16 cellular contexts compared by ENCODE assay signal in the genomic region with DNA sequence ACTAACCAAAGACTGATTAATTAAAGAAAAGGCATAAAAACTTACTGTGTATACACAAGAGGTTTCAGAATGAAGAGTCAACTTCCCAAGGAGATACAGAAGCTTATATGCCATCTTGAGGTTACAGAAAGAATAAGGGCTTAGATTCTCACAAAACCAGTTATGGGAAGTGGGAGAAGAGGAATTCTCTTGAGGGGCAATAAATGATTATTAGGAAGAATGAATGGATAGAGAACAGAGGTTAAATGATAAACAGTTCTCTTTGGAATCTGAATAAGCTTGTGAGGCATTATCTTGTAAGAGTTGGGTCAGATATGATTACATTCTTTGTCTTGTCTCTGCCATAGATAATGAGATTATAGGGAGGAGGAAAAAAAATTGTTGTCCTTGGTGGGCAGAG.
DNase-seq lines count a peak whose midpoint lies in the region; ATAC-seq and TF ChIP-seq lines count a peak whose summit lies in the region.
"Had no signal": no experiment of that assay in that cellular context is flagged by ENCODE, and none has a peak within 500 bp of the region (broad histone marks: within the 10 kb centered on the region; RNA-seq: fewer than 3 reads in every experiment).

No MANE protein-coding gene starts in this region.

- no peaks in the 10 kb centered on the region for H3K27me3 ChIP-seq in GM23338 (ENCODE audit: insufficient read depth)
- H3K27me3 ChIP-seq: BLaER1 treated with 17β-estradiol and CSF1 and Interleukin-3, amounts not matched to agents 10 nM and 100 nM had no signal

- no peak for DNase-seq in GM23338 (ENCODE audit: low spot score)
- peak; percentile 84 for DNase-seq in foreskin melanocyte
- no peak for DNase-seq in activated CD8-positive, alpha-beta memory T cell treated with anti-CD3 and anti-CD28 coated beads, Interleukin-2, amount 50 U/mL, for 48 hours
- no peak for DNase-seq in NCI-H2029 (lab: John Stamatoyannopoulos, UW)
- DNase-seq in stimulated activated naive CD8-positive, alpha-beta T cell treated with anti-CD3 and anti-CD28 coated beads, Interleukin-15, amount 100 ng/mL, for 72 hours: no peak
- DNase-seq: 8988T; AML-193; Caco-2; Calu3; CD4-positive, alpha-beta T cell; CD8-positive, alpha-beta T cell; DMS79 treated with DMSO at 0.1 percent for 48 hours; GF-D8 had no signal

- H3K4me1 Mint-ChIP-seq in GM23338: peaks cover 23% of the 10 kb centered on the region
- H3K4me1 Mint-ChIP-seq in stimulated activated naive CD8-positive, alpha-beta T cell treated with anti-CD3 and anti-CD28 coated beads, Interleukin-15, amount 100 ng/mL, for 72 hours: no peaks in the 10 kb centered on the region
- H3K4me1 Mint-ChIP-seq: B cell had no signal

- H2AFZ ChIP-seq in GM23338: no peak overlapping the region

- no peaks in the 10 kb centered on the region for H3K27me3 Mint-ChIP-seq in GM23338 (ENCODE audit: insufficient read depth, low read depth, poor library complexity)
- no peaks in the 10 kb centered on the region for H3K27me3 Mint-ChIP-seq in stimulated activated naive CD8-positive, alpha-beta T cell treated with anti-CD3 and anti-CD28 coated beads, Interleukin-15, amount 100 ng/mL, for 72 hours
- H3K27me3 Mint-ChIP-seq: B cell; CD4-positive, alpha-beta T cell had no signal

- no peak overlapping the region for H3K4me3 Mint-ChIP-seq in GM23338
- H3K4me3 Mint-ChIP-seq in stimulated activated naive CD8-positive, alpha-beta T cell treated with anti-CD3 and anti-CD28 coated beads, Interleukin-15, amount 100 ng/mL, for 72 hours: no peak overlapping the region
- H3K4me3 Mint-ChIP-seq: B cell; CD4-positive, alpha-beta T cell; CD8-positive, alpha-beta T cell had no signal

- H3K4me2 ChIP-seq in GM23338: no peak overlapping the region
- H3K4me2 ChIP-seq: BLaER1 treated with 17β-estradiol and CSF1 and Interleukin-3, amounts not matched to agents 10 nM and 100 nM had no signal

- H3K9me3 Mint-ChIP-seq in GM23338: no peaks in the 10 kb centered on the region
- peaks cover 0 to 8% of the 10 kb centered on the region in 2 donors for H3K9me3 Mint-ChIP-seq in stimulated activated naive CD8-positive, alpha-beta T cell treated with anti-CD3 and anti-CD28 coated beads, Interleukin-15, amount 100 ng/mL, for 72 hours
- H3K9me3 Mint-ChIP-seq: CD4-positive, alpha-beta T cell; CD8-positive, alpha-beta T cell had no signal

- 0 out of 2 replicates have a peak, but pooled peaks cover 4% of the 10 kb centered on the region for H3K9me2 ChIP-seq in GM23338 (ENCODE audit: insufficient read depth)

- no peaks in the 10 kb centered on the region for H3F3A ChIP-seq in GM23338 (replicated peaks; ENCODE audit: low read depth)

- H3K36me3 ChIP-seq in GM23338 (ENCODE audit: insufficient read depth): no peaks in the 10 kb centered on the region
- H3K36me3 ChIP-seq: BLaER1 treated with 17β-estradiol and CSF1 and Interleukin-3, amounts not matched to agents 10 nM and 100 nM had no signal

- H3K79me2 ChIP-seq in GM23338 (replicated peaks; ENCODE audit: insufficient read depth): no peaks in the 10 kb centered on the region

- H3K27ac ChIP-seq in GM23338 (ENCODE audit: low read depth): no peak overlapping the region
- H3K27ac ChIP-seq: BLaER1 treated with 17β-estradiol and CSF1 and Interleukin-3, amounts not matched to agents 10 nM and 100 nM; C4-2B had no signal

- H4K20me1 ChIP-seq in GM23338 (replicated peaks; ENCODE audit: insufficient read depth): no peaks in the 10 kb centered on the region
- H4K20me1 ChIP-seq: BLaER1 treated with 17β-estradiol and CSF1 and Interleukin-3, amounts not matched to agents 10 nM and 100 nM had no signal

- no peak for ATAC-seq in GM23338
- ATAC-seq in stimulated activated naive CD8-positive, alpha-beta T cell treated with anti-CD3 and anti-CD28 coated beads, Interleukin-15, amount 100 ng/mL, for 72 hours: no peak
- ATAC-seq: CD8-positive, alpha-beta T cell had no signal

- no peak overlapping the region for H3K4me3 ChIP-seq in GM23338
- H3K4me3 ChIP-seq: BLaER1 treated with 17β-estradiol and CSF1 and Interleukin-3, amounts not matched to agents 10 nM and 100 nM had no signal

- peaks cover 22% of the 10 kb centered on the region for H3K4me1 ChIP-seq in GM23338 (ENCODE audit: insufficient read depth)

- H3K27ac Mint-ChIP-seq in GM23338: 0 out of 2 replicates have a peak overlapping the region, but pooled peaks have one; percentile 8
- no peak overlapping the region for H3K27ac Mint-ChIP-seq in stimulated activated naive CD8-positive, alpha-beta T cell treated with anti-CD3 and anti-CD28 coated beads, Interleukin-15, amount 100 ng/mL, for 72 hours
- H3K27ac Mint-ChIP-seq: B cell; CD4-positive, alpha-beta T cell; CD8-positive, alpha-beta T cell had no signal

- H3K36me3 Mint-ChIP-seq in GM23338 (ENCODE audit: low read depth): no peaks in the 10 kb centered on the region
- H3K36me3 Mint-ChIP-seq: CD8-positive, alpha-beta T cell had no signal

- TF ChIP-seq CTCF in GM23338 (conservative IDR thresholded peaks at IDR 0.05; ENCODE audit: low read depth in 2 of 2): no peak; a peak in 1 of 4 replicates

TF ChIP-seq in GM23338, 12 proteins besides CTCF, POLR2A, EP300 and RAD21 (continues in another document):
- TF ChIP-seq EZH2 (IDR thresholded peaks at IDR 0.05; ENCODE audit: low read depth, unreplicated experiment) (no peak), NANOG (IDR thresholded peaks at IDR 0.05; ENCODE audit: borderline replicate concordance) (no peak), STAT1 (IDR thresholded peaks at IDR 0.05; ENCODE audit: unreplicated experiment) (no peak), ZNF114 (CRISPR knock-in tag; IDR thresholded peaks at IDR 0.05) (no peak)
- TF ChIP-seq, protein P1, sequence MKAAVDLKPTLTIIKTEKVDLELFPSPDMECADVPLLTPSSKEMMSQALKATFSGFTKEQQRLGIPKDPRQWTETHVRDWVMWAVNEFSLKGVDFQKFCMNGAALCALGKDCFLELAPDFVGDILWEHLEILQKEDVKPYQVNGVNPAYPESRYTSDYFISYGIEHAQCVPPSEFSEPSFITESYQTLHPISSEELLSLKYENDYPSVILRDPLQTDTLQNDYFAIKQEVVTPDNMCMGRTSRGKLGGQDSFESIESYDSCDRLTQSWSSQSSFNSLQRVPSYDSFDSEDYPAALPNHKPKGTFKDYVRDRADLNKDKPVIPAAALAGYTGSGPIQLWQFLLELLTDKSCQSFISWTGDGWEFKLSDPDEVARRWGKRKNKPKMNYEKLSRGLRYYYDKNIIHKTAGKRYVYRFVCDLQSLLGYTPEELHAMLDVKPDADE (IDR thresholded peaks at IDR 0.05): no peak
- TF ChIP-seq, protein P2, sequence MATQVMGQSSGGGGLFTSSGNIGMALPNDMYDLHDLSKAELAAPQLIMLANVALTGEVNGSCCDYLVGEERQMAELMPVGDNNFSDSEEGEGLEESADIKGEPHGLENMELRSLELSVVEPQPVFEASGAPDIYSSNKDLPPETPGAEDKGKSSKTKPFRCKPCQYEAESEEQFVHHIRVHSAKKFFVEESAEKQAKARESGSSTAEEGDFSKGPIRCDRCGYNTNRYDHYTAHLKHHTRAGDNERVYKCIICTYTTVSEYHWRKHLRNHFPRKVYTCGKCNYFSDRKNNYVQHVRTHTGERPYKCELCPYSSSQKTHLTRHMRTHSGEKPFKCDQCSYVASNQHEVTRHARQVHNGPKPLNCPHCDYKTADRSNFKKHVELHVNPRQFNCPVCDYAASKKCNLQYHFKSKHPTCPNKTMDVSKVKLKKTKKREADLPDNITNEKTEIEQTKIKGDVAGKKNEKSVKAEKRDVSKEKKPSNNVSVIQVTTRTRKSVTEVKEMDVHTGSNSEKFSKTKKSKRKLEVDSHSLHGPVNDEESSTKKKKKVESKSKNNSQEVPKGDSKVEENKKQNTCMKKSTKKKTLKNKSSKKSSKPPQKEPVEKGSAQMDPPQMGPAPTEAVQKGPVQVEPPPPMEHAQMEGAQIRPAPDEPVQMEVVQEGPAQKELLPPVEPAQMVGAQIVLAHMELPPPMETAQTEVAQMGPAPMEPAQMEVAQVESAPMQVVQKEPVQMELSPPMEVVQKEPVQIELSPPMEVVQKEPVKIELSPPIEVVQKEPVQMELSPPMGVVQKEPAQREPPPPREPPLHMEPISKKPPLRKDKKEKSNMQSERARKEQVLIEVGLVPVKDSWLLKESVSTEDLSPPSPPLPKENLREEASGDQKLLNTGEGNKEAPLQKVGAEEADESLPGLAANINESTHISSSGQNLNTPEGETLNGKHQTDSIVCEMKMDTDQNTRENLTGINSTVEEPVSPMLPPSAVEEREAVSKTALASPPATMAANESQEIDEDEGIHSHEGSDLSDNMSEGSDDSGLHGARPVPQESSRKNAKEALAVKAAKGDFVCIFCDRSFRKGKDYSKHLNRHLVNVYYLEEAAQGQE (IDR thresholded peaks at IDR 0.05; ENCODE audit: unreplicated experiment): no peak
